8 cellular contexts compared by ENCODE assay signal in genomic region chr15:64162869-64163661, GRCh38. TPM values are rescaled to one million over a fixed set of nuclear protein-coding genes. Genes with fewer than 3 reads are reported as not detected.
DNase-seq lines count a peak whose midpoint lies in the region; ATAC-seq and TF ChIP-seq lines count a peak whose summit lies in the region.

TSS of gene PPIB (minus strand) at chr15:64163022. CDS start at chr15:64162986, 36 bp downstream.

- peak within 1 kb of the TSS; percentile 80 for H2AFZ ChIP-seq in mammary epithelial cell (ENCODE audit: low read depth, low read length)

- H3K4me1 ChIP-seq in mammary epithelial cell (ENCODE audit: insufficient read depth, low read length): peaks cover 21% of the 10 kb centered on the region

- peaks cover 39% of the 10 kb centered on the region for H3K36me3 ChIP-seq in WERI-Rb-1
- peaks cover 22% of the 10 kb centered on the region for H3K36me3 ChIP-seq in mammary epithelial cell (ENCODE audit: insufficient read depth, low read length)

- intact Hi-C loops in mammary epithelial cell (cut with micrococcal nuclease): loop anchor here (1.0 to 5.0 kb wide), 3 partner anchors 193 to 564 kb away; partner anchors contain the start of gene CSNK1G1

- TF ChIP-seq CTCF in WERI-Rb-1 (IDR thresholded peaks at IDR 0.05; ENCODE audit: low read depth, low read length): peak; percentile 86
- peak; percentile 24 to 59 for TF ChIP-seq CTCF in mammary epithelial cell (conservative IDR thresholded peaks at IDR 0.05 in 1 of 2, IDR thresholded peaks at IDR 0.05 in 1 of 2; ENCODE audit: extremely low read depth in 1 of 2, insufficient read depth in 1 of 2, low read depth in 1 of 2, low read length in 2 of 2)

- H3K9ac ChIP-seq in mammary epithelial cell (ENCODE audit: insufficient read depth, low read length): peak within 1 kb of the TSS; percentile 96

- peak within 1 kb of the TSS; percentile 94 for H3K4me2 ChIP-seq in mammary epithelial cell (ENCODE audit: insufficient read depth, low read depth, low read length)

- ATAC-seq in GM18873 (IDR thresholded peaks at IDR 0.05; ENCODE audit: low FRiP score, unreplicated experiment) (peak; percentile 88), HG03139 (IDR thresholded peaks at IDR 0.05; ENCODE audit: unreplicated experiment) (peak; percentile 81)

- H3K9me3 ChIP-seq in WERI-Rb-1 (ENCODE audit: severe bottlenecking) (no peaks in the 10 kb centered on the region), mammary epithelial cell (replicated peaks; ENCODE audit: insufficient read depth, low read length) (no peaks in the 10 kb centered on the region)

- DNase-seq in AG08395 (ENCODE audit: low spot score) (peak; percentile 97), NCI-H2196 treated with DMSO at 0.1 percent for 48 hours (lab: John Stamatoyannopoulos, UW; ENCODE audit: unreplicated experiment) (peak; percentile 80), WERI-Rb-1 (peak; percentile 97), mammary epithelial cell (peak; percentile 98), iPS-NIHi7 (ENCODE audit: extremely low spot score) (peak; percentile 97), smooth muscle cell of the brain vasculature (ENCODE audit: low read depth, low spot score) (peak; percentile 94)

- dilution Hi-C loops in mammary epithelial cell (cut with HindIII; ENCODE audit: low sequenced_read_pairs): no loop called here

- CTCF ChIA-PET in mammary epithelial cell (lab: Charles Lee; ENCODE audit: low non-redundant PET): interaction anchor here (0.5 to 1.1 kb wide), 3 partner anchors 9 to 85 kb away, joined by 4 to 7 read pairs (median 5); no protein-coding TSS in a partner anchor

- H4K20me1 ChIP-seq in mammary epithelial cell (ENCODE audit: insufficient read depth, low read length): no peaks in the 10 kb centered on the region

- in situ Hi-C loops in mammary epithelial cell (cut with MboI; ENCODE audit: low sequenced_read_pairs in 2 of 2): no loop called here

- H3K27me3 ChIP-seq in WERI-Rb-1 (ENCODE audit: insufficient read depth, low read depth, severe bottlenecking) (no peaks in the 10 kb centered on the region), mammary epithelial cell (ENCODE audit: insufficient read depth, low read length) (no peaks in the 10 kb centered on the region)

- H3K79me2 ChIP-seq in mammary epithelial cell (ENCODE audit: insufficient read depth, low read length): peaks cover 44% of the 10 kb centered on the region

- 0% methylated on average over 8 of the region's 69 CpGs for WGBS in mammary epithelial cell (ENCODE audit: low coverage, missing lambda C conversion rate)

- peak within 1 kb of the TSS; percentile 78 for H3K4me3 ChIP-seq in WERI-Rb-1 (ENCODE audit: low read depth, low read length)
- H3K4me3 ChIP-seq in mammary epithelial cell (replicated peaks in 1 of 3; ENCODE audit: insufficient read depth in 1 of 3, low read depth in 2 of 3, low read length in 3 of 3): peak within 1 kb of the TSS; percentile 95 to 99 (median 97)

- peak within 1 kb of the TSS; percentile 81 for H3K27ac ChIP-seq in WERI-Rb-1
- peak within 1 kb of the TSS; percentile 75 for H3K27ac ChIP-seq in mammary epithelial cell (ENCODE audit: insufficient read depth, low read depth, low read length)

- BruUV-seq in mammary epithelial cell (replicated peaks; lab: Mats Ljungman, UMichigan): no TSS peak

RNA-seq across cellular contexts. Expression of gene PPIB, which starts in this region (rescaled TPM):
- 100 to 1,000 TPM; 360 to 523 TPM for total RNA-seq in mammary epithelial cell
- polyA plus RNA-seq in mammary epithelial cell: 724 TPM
- 421 TPM for polyA minus RNA-seq in mammary epithelial cell

Comparison
In these comparisons a context has a peak if more than half of its experiments do, and no peak if none do; other contexts are left out.
1. Peak in every context shown above with its lines: DNase-seq, ATAC-seq, H3K4me3 ChIP-seq and H3K27ac ChIP-seq.